Comparison of ENCODE assay signal across 16 cellular contexts in genomic region chr2:229931241-229931640, GRCh38.
"Had no signal": no experiment of that assay in that cellular context is flagged by ENCODE, and none has a peak within 500 bp of the region (broad histone marks: within the 10 kb centered on the region; RNA-seq: fewer than 3 reads in every experiment).

No MANE protein-coding gene starts in this region.

- H3K9me3 ChIP-seq: esophagus squamous epithelium, neutrophil, transverse colon had no signal

- H3K36me3 Mint-ChIP-seq: activated naive CD4-positive, alpha-beta T cell treated with anti-CD3 and anti-CD28 coated beads, Interleukin-2, amount 10 ng/mL, durations not matched to agents 7 days and 5 days had no signal

- DNase-seq: activated CD4-positive, alpha-beta T cell treated with anti-CD3 and anti-CD28 coated beads, Interleukin-2, amount 10 ng/mL, durations not matched to agents 7 days and 5 days; activated naive CD4-positive, alpha-beta T cell treated with anti-CD3 and anti-CD28 coated beads, Interleukin-2, amount 10 ng/mL, durations not matched to agents 7 days and 5 days; dermis blood vessel endothelial cell; esophagus squamous epithelium; left ventricle myocardium superior; mesenchymal stem cell; naive thymus-derived CD8-positive, alpha-beta T cell; stimulated activated CD4-positive, alpha-beta T cell treated with anti-CD3 and anti-CD28 coated beads, Interleukin-4, amount 100 ng/mL, for 4 hours; stimulated activated CD8-positive, alpha-beta memory T cell treated with anti-CD3 and anti-CD28 coated beads, Interleukin-4, amount 100 ng/mL, for 48 hours; stimulated activated naive CD4-positive, alpha-beta T cell treated with Interleukin-2 at 50 U/mL for 16 hours; SW 1271; transverse colon had no signal

- H3K9me3 Mint-ChIP-seq: activated naive CD4-positive, alpha-beta T cell treated with anti-CD3 and anti-CD28 coated beads, Interleukin-2, amount 10 ng/mL, durations not matched to agents 7 days and 5 days; naive thymus-derived CD8-positive, alpha-beta T cell; T-helper 2 cell treated with Interferon-gamma antibody and Interleukin-4, amounts not matched to agents 5 μg/mL and 100 μg/mL, for 36 hours had no signal

- H3K27ac Mint-ChIP-seq: activated CD4-positive, alpha-beta T cell treated with anti-CD3 and anti-CD28 coated beads, Interleukin-2, amount 10 ng/mL, durations not matched to agents 7 days and 5 days; activated naive CD4-positive, alpha-beta T cell treated with anti-CD3 and anti-CD28 coated beads, Interleukin-2, amount 10 ng/mL, durations not matched to agents 7 days and 5 days; T-helper 2 cell treated with Interferon-gamma antibody and Interleukin-4, amounts not matched to agents 5 μg/mL and 100 μg/mL, for 36 hours had no signal

- H3K27me3 Mint-ChIP-seq: activated CD4-positive, alpha-beta T cell treated with anti-CD3 and anti-CD28 coated beads, Interleukin-2, amount 10 ng/mL, durations not matched to agents 7 days and 5 days; activated naive CD4-positive, alpha-beta T cell treated with anti-CD3 and anti-CD28 coated beads, Interleukin-2, amount 10 ng/mL, durations not matched to agents 7 days and 5 days; naive thymus-derived CD8-positive, alpha-beta T cell had no signal

- H3K27ac ChIP-seq: esophagus squamous epithelium, hepatocyte, neutrophil, skin epidermis, transverse colon had no signal

- ATAC-seq: left ventricle myocardium superior; naive thymus-derived CD8-positive, alpha-beta T cell had no signal

- H3K4me1 ChIP-seq: esophagus squamous epithelium, transverse colon had no signal

- H3K36me3 ChIP-seq: esophagus squamous epithelium, neutrophil, transverse colon had no signal

- H3K4me3 Mint-ChIP-seq: activated CD4-positive, alpha-beta T cell treated with anti-CD3 and anti-CD28 coated beads, Interleukin-2, amount 10 ng/mL, durations not matched to agents 7 days and 5 days; activated naive CD4-positive, alpha-beta T cell treated with anti-CD3 and anti-CD28 coated beads, Interleukin-2, amount 10 ng/mL, durations not matched to agents 7 days and 5 days; naive thymus-derived CD8-positive, alpha-beta T cell; T-helper 2 cell treated with Interferon-gamma antibody and Interleukin-4, amounts not matched to agents 5 μg/mL and 100 μg/mL, for 36 hours had no signal

- H3K4me3 ChIP-seq: esophagus squamous epithelium, hepatocyte, skin epidermis, transverse colon had no signal

- H3K27me3 ChIP-seq: esophagus squamous epithelium, hepatocyte, neutrophil, transverse colon had no signal
